12 cellular contexts compared by ENCODE assay signal in genomic region chr5:145587308-145588071, GRCh38.
DNase-seq lines count a peak whose midpoint lies in the region; ATAC-seq and TF ChIP-seq lines count a peak whose summit lies in the region.
"Had no signal": no experiment of that assay in that cellular context is flagged by ENCODE, and none has a peak within 500 bp of the region (broad histone marks: within the 10 kb centered on the region; RNA-seq: fewer than 3 reads in every experiment).

No MANE protein-coding gene starts in this region.

- no peak for DNase-seq in activated T-cell treated with anti-CD3 and anti-CD28 coated beads, Interleukin-2, amount 50 U/mL, for 4 hours
- DNase-seq in activated T-cell treated with anti-CD3 and anti-CD28 coated beads for 4 hours (no peak), RWPE1 (ENCODE audit: low spot score) (peak; percentile 63), fibroblast of mammary gland (ENCODE audit: low read depth) (peak; percentile 92), smooth muscle cell (lab: John Stamatoyannopoulos, UW; ENCODE audit: unreplicated experiment) (no peak), COR-L47 (lab: John Stamatoyannopoulos, UW) (no peak)
- DNase-seq: BE2C, H9, hippocampal formation, NCI-H510A treated with DMSO at 0.1 percent for 48 hours had no signal

- TF ChIP-seq CTCF in RWPE1 (conservative IDR thresholded peaks at IDR 0.05; ENCODE audit: low read depth) (no peak), fibroblast of mammary gland (conservative IDR thresholded peaks at IDR 0.05; ENCODE audit: control insufficient read depth, insufficient read depth, low read depth, low read length) (no peak), smooth muscle cell (IDR thresholded peaks at IDR 0.05; ENCODE audit: borderline replicate concordance, insufficient read depth, poor library complexity, severe bottlenecking) (no peak)

- H3K27ac ChIP-seq in RWPE1 (no peak overlapping the region), smooth muscle cell (ENCODE audit: low read depth) (peak overlapping the region; percentile 68)

- peak overlapping the region; percentile 38 for H3K4me2 ChIP-seq in smooth muscle cell

- no peaks in the 10 kb centered on the region for H3K36me3 Mint-ChIP-seq in activated T-cell treated with anti-CD3 and anti-CD28 coated beads, Interleukin-2, amount 50 U/mL, for 4 hours (ENCODE audit: insufficient read depth)

- no peaks in the 10 kb centered on the region for H3K27me3 ChIP-seq in smooth muscle cell (ENCODE audit: low read depth)
- H3K27me3 ChIP-seq: BE2C had no signal

- H3K9ac ChIP-seq in smooth muscle cell (ENCODE audit: low read depth) = no peak overlapping the region

- H3K9me3 ChIP-seq in smooth muscle cell (replicated peaks; ENCODE audit: low read depth) = no peaks in the 10 kb centered on the region
- H3K9me3 ChIP-seq: BE2C had no signal

- H3K4me3 Mint-ChIP-seq in activated T-cell treated with anti-CD3 and anti-CD28 coated beads, Interleukin-2, amount 50 U/mL, for 4 hours = no peak overlapping the region
- H3K4me3 Mint-ChIP-seq: H9 had no signal

- CTCF ChIA-PET in RWPE1 (lab: Yijun Ruan, JAX) = interaction anchor here (0.6 kb wide), 2 partner anchors 720 to 747 kb away, joined by 3 read pairs; no protein-coding TSS in a partner anchor

- H3K36me3 ChIP-seq in smooth muscle cell (ENCODE audit: low read depth) = no peaks in the 10 kb centered on the region
- H3K36me3 ChIP-seq: BE2C had no signal

- no peaks in the 10 kb centered on the region for H3K79me2 ChIP-seq in smooth muscle cell (ENCODE audit: low read depth)

- peak; percentile 43 to 58 for ATAC-seq in activated T-cell treated with anti-CD3 and anti-CD28 coated beads, Interleukin-2, amount 50 U/mL, for 4 hours
- no peak for ATAC-seq in GM21619 (IDR thresholded peaks at IDR 0.05; ENCODE audit: unreplicated experiment)
- no peak for ATAC-seq in GM19395 (IDR thresholded peaks at IDR 0.05; ENCODE audit: unreplicated experiment)

- 45% methylated on average over 6 of the region's 6 CpGs for WGBS in smooth muscle cell (ENCODE audit: low lambda C conversion rate)

- H2AFZ ChIP-seq in smooth muscle cell (ENCODE audit: low read depth) = peak overlapping the region; percentile 29

- POLR2A ChIA-PET in RWPE1 (lab: Yijun Ruan, JAX; ENCODE audit: low non-redundant PET) = no interaction called here

- peaks cover 2% of the 10 kb centered on the region for H3K4me1 Mint-ChIP-seq in activated T-cell treated with anti-CD3 and anti-CD28 coated beads, Interleukin-2, amount 50 U/mL, for 4 hours (ENCODE audit: low read depth)
- H3K4me1 Mint-ChIP-seq: H9 had no signal

- H3K27me3 Mint-ChIP-seq in activated T-cell treated with anti-CD3 and anti-CD28 coated beads, Interleukin-2, amount 50 U/mL, for 4 hours (ENCODE audit: low read depth) = no peaks in the 10 kb centered on the region

- H3K4me1 ChIP-seq in smooth muscle cell (ENCODE audit: low read depth) = no peaks in the 10 kb centered on the region
- H3K4me1 ChIP-seq: BE2C had no signal

- H3K4me3 ChIP-seq in fibroblast of mammary gland (ENCODE audit: control insufficient read depth, low read depth, low read length) = no peak overlapping the region
- H3K4me3 ChIP-seq in smooth muscle cell = no peak overlapping the region

- H3K9me3 Mint-ChIP-seq in activated T-cell treated with anti-CD3 and anti-CD28 coated beads, Interleukin-2, amount 50 U/mL, for 4 hours = peaks cover 12% of the 10 kb centered on the region
- H3K9me3 Mint-ChIP-seq: H9 had no signal

- peaks cover 16% of the 10 kb centered on the region for H3F3A ChIP-seq in smooth muscle cell (ENCODE audit: low read depth)

- H4K20me1 ChIP-seq in smooth muscle cell (ENCODE audit: low read depth) = no peaks in the 10 kb centered on the region

Comparison
In these comparisons a context has a peak if more than half of its experiments do, and no peak if none do; other contexts are left out.
1. ATAC-seq: peak in activated T-cell treated with anti-CD3 and anti-CD28 coated beads, Interleukin-2, amount 50 U/mL, for 4 hours (2 of 2); none in GM21619 (single experiment) and GM19395 (single experiment).
2. DNase-seq: peak in RWPE1 (single experiment) and fibroblast of mammary gland (single experiment); none in activated T-cell treated with anti-CD3 and anti-CD28 coated beads, Interleukin-2, amount 50 U/mL, for 4 hours (single experiment), activated T-cell treated with anti-CD3 and anti-CD28 coated beads for 4 hours (single experiment), smooth muscle cell (single experiment) and COR-L47 (single experiment).